11 cellular contexts compared by ENCODE assay signal in the genomic region with DNA sequence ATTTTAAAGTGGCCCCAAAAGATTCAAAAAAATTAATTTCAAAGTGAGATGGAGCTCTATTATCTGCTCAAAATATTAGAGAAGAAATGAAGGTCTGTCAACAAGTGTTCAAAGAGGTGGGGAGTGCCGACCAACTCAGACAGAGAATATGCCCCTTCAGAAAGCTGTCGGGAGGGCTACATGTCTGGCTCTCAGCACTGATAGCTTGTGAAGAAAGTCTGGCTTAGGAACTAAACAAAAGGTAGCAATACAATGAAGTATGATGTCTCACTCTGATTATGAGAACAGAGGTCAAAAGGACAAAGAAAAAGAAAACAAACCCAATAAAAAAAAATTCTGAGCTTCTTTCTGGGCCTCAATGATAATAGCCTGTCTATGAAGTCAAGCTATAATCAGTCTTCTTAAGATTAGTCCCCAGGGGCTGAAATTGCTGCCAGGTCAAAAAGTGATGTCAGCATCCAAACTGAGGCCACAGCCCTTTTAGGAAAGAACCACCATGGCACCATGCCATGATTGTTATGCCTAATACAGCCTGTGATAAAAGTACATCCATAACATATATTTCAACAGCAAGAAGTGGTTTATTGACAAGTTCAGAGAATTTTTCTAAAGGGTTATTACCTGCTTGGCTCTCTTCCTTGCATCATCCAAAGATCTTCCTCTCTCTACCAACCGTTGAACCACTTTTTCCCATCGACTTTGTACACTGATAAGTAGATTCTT.
A peak's percentile ranks its signal among the peaks of the same experiment; 100 is the strongest.
DNase-seq lines count a peak whose midpoint lies in the region; ATAC-seq and TF ChIP-seq lines count a peak whose summit lies in the region.
"Had no signal": no experiment of that assay in that cellular context is flagged by ENCODE, and none has a peak within 500 bp of the region (broad histone marks: within the 10 kb centered on the region; RNA-seq: fewer than 3 reads in every experiment).

No MANE protein-coding gene starts in this region.

- H3K27ac ChIP-seq in brain microvascular endothelial cell: peak overlapping the region; percentile 72
- H3K27ac ChIP-seq in heart left ventricle: peak overlapping the region in 11 of 12 donors; percentile 6 to 71 (median 39)
- peak overlapping the region; percentile 26 to 61 (median 29) for H3K27ac ChIP-seq in gastrocnemius medialis
- H3K27ac ChIP-seq: prostate gland, upper lobe of right lung had no signal

- H3K27me3 ChIP-seq in brain microvascular endothelial cell (replicated peaks): no peaks in the 10 kb centered on the region
- no peaks in the 10 kb centered on the region for H3K27me3 ChIP-seq in heart left ventricle
- H3K27me3 ChIP-seq in gastrocnemius medialis: no peaks in the 10 kb centered on the region
- H3K27me3 ChIP-seq: upper lobe of right lung had no signal

- intact Hi-C loops in heart left ventricle (cut with DNase I): loop anchor here in 2 of 10 donors (10.0 kb wide), 2 partner anchors 53 to 63 kb away; no protein-coding TSS in a partner anchor
- intact Hi-C loops in gastrocnemius medialis (cut with DNase I; ENCODE audit: low total_unique reads): no loop called here

- H3K4me3 ChIP-seq in brain microvascular endothelial cell (ENCODE audit: low read depth, low read length) (no peak overlapping the region), heart left ventricle (no peak overlapping the region), gastrocnemius medialis (no peak overlapping the region)
- H3K4me3 ChIP-seq: prostate gland, upper lobe of right lung had no signal

- no peaks in the 10 kb centered on the region for H3K9me3 ChIP-seq in heart left ventricle
- H3K9me3 ChIP-seq in gastrocnemius medialis: no peaks in the 10 kb centered on the region
- H3K9me3 ChIP-seq: prostate gland, upper lobe of right lung had no signal

- 22 to 29% (median 24%) methylated on average over 4 of the region's 4 CpGs for WGBS in heart left ventricle, 4 donors

- ATAC-seq in heart left ventricle: peak; percentile 74 to 90 (median 80)
- peak; percentile 44 to 60 for ATAC-seq in gastrocnemius medialis
- ATAC-seq in GM19452 (IDR thresholded peaks at IDR 0.05; ENCODE audit: unreplicated experiment): no peak
- ATAC-seq in HG02970 (IDR thresholded peaks at IDR 0.05; ENCODE audit: low FRiP score, unreplicated experiment): no peak
- ATAC-seq: upper lobe of right lung had no signal

- DNase-seq in HS-5 (ENCODE audit: low read depth) (peak; percentile 6), brain microvascular endothelial cell (peak; percentile 54), heart left ventricle (peak in 4 of 5 donors; percentile 69 to 78 (median 72)), gastrocnemius medialis (no peak), AG08396 (ENCODE audit: low spot score) (no peak)
- DNase-seq in activated effector memory CD4-positive, alpha-beta T cell treated with anti-CD3 and anti-CD28 coated beads, Interleukin-2, amount 50 U/mL, for 16 hours: no peak
- DNase-seq: T-helper 2 cell, upper lobe of right lung had no signal

- H3K36me3 ChIP-seq in brain microvascular endothelial cell (replicated peaks) (peaks cover 21% of the 10 kb centered on the region), heart left ventricle (peaks cover 0 to 98% (median 48%) of the 10 kb centered on the region in 9 donors), gastrocnemius medialis (peaks cover 8 to 63% of the 10 kb centered on the region in 2 donors)
- H3K36me3 ChIP-seq: prostate gland had no signal

- TF ChIP-seq POLR2A in heart left ventricle (IDR thresholded peaks at IDR 0.05) (no peak), gastrocnemius medialis (IDR thresholded peaks at IDR 0.05) (no peak)

- in situ Hi-C loops in brain microvascular endothelial cell (cut with HindIII; ENCODE audit: low pct_ligation_motif_present, low sequenced_read_pairs): no loop called here
- in situ Hi-C loops in gastrocnemius medialis (cut with MboI; ENCODE audit: low sequenced_read_pairs in 4 of 4): no loop called here

- TF ChIP-seq CTCF in brain microvascular endothelial cell (IDR thresholded peaks at IDR 0.05; ENCODE audit: low read depth, low read length, missing control alignments): no peak
- no peak for TF ChIP-seq CTCF in heart left ventricle (IDR thresholded peaks at IDR 0.05)
- TF ChIP-seq CTCF in gastrocnemius medialis (IDR thresholded peaks at IDR 0.05 in 4 of 5, conservative IDR thresholded peaks at IDR 0.05 in 1 of 5): no peak

- H3K4me1 ChIP-seq in heart left ventricle: peaks cover 0 to 25% (median 13%) of the 10 kb centered on the region in 12 donors
- H3K4me1 ChIP-seq in gastrocnemius medialis: peaks cover 0 to 6% of the 10 kb centered on the region in 2 donors
- H3K4me1 ChIP-seq: prostate gland, upper lobe of right lung had no signal

Comparison
In these comparisons a context has a peak if more than half of its experiments do, and no peak if none do; other contexts are left out.
1. DNase-seq: peak in HS-5 (single experiment), brain microvascular endothelial cell (single experiment) and heart left ventricle (4 of 5); none in gastrocnemius medialis (0 of 2), AG08396 (single experiment) and activated effector memory CD4-positive, alpha-beta T cell treated with anti-CD3 and anti-CD28 coated beads, Interleukin-2, amount 50 U/mL, for 16 hours (single experiment).
2. ATAC-seq: peak in heart left ventricle (4 of 4) and gastrocnemius medialis (2 of 2); none in GM19452 (single experiment) and HG02970 (single experiment).
3. Peak in every context shown above with its lines, with median percentiles within 50 percentile points of each other: H3K27ac ChIP-seq.